ENCODE assay signal across 1 cellular context in the genomic region with DNA sequence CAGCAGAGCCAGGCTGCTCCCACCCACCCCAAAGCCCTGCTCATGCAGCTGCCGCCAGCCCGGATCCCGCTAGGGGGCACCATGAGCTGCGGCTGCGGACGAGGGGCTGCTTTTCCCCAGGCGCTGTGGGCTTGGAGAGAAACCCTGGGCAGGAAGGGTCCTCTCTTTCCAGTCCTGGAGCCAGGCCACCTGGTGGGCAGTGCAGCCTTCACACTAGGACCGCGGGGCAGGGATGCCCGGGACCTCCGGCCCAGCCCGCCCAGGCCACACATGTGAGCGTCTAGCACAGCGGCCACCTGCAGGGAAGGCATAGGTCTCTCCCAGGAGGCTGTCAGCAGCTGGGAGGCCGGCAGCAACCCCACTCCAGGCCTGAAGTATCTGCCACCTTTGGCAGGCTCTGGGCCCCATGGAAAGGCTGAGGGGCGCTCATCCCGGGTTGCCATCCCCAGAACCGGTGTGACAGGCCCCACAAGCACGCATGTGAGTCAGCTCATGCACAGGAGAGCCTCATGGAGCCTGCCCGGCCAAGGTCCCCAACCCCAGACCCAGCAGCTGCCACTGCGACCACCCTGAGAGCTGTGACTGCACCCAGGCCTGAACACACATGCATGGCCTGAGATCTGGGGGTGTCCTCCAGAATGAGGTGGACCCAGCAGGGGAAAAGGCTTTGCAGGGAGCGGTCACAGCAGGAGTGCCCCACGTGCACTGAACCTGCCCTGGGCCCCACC.
A peak's percentile ranks its signal among the peaks of the same experiment; 100 is the strongest.
TF ChIP-seq lines count a peak whose summit lies in the region.

No MANE protein-coding gene starts in this region.

TF ChIP-seq in HepG2, 621 proteins besides CTCF, POLR2A, EP300 and RAD21 (continued from another document):
- TF ChIP-seq, protein P1, sequence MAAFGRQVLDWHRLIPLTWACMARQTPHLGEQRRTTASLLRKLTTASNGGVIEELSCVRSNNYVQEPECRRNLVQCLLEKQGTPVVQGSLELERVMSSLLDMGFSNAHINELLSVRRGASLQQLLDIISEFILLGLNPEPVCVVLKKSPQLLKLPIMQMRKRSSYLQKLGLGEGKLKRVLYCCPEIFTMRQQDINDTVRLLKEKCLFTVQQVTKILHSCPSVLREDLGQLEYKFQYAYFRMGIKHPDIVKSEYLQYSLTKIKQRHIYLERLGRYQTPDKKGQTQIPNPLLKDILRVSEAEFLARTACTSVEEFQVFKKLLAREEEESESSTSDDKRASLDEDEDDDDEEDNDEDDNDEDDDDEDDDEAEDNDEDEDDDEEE (CRISPR knock-in tag; IDR thresholded peaks at IDR 0.05): 0 out of 2 replicates have a peak, but pooled peaks have one; percentile 40
- TF ChIP-seq ERF (CRISPR knock-in tag; IDR thresholded peaks at IDR 0.05) (0 out of 2 replicates have a peak, but pooled peaks have one; percentile 28), SMC3 (IDR thresholded peaks at IDR 0.05; ENCODE audit: low read length) (peak; percentile 48; the same call in 1 of the 2 replicates), LCORL (IDR thresholded peaks at IDR 0.05) (no peak), LCORL (CRISPR knock-in tag; IDR thresholded peaks at IDR 0.05) (0 out of 2 replicates have a peak, but pooled peaks have one; percentile 22), XRCC5 (optimal IDR thresholded peaks at IDR 0.05; ENCODE audit: low read length) (peak; percentile 46), THRA (CRISPR knock-in tag; IDR thresholded peaks at IDR 0.05; ENCODE audit: borderline replicate concordance) (peak; percentile 68; the same call in 1 of the 2 replicates), DMAP1 (CRISPR knock-in tag; IDR thresholded peaks at IDR 0.05) (no peak), ZNF891 (CRISPR knock-in tag; IDR thresholded peaks at IDR 0.05) (peak; percentile 28; the same call in 1 of the 2 replicates), STAG1 (CRISPR knock-in tag; IDR thresholded peaks at IDR 0.05) (peak; percentile 93), ZNF350 (CRISPR knock-in tag; IDR thresholded peaks at IDR 0.05; ENCODE audit: borderline replicate concordance, low read depth) (peak; percentile 50; the same call in 1 of the 2 replicates), ZNF629 (CRISPR knock-in tag; conservative IDR thresholded peaks at IDR 0.05) (no peak), ZMYM4 (CRISPR knock-in tag; IDR thresholded peaks at IDR 0.05) (peak; percentile 36; the same call in 1 of the 2 replicates), ZNF317 (CRISPR knock-in tag; IDR thresholded peaks at IDR 0.05) (0 out of 2 replicates have a peak, but pooled peaks have one; percentile 34), RXRB (CRISPR knock-in tag; IDR thresholded peaks at IDR 0.05; ENCODE audit: borderline replicate concordance) (0 out of 2 replicates have a peak, but pooled peaks have one; percentile 29), KDM5B (CRISPR knock-in tag; IDR thresholded peaks at IDR 0.05; ENCODE audit: borderline replicate concordance) (peak; percentile 20; the same call in 1 of the 2 replicates), ZNF646 (CRISPR knock-in tag; IDR thresholded peaks at IDR 0.05) (0 out of 2 replicates have a peak, but pooled peaks have one; percentile 46), ZNF253 (CRISPR knock-in tag; IDR thresholded peaks at IDR 0.05; ENCODE audit: borderline replicate concordance) (no peak), ZNF619 (CRISPR knock-in tag; IDR thresholded peaks at IDR 0.05) (no peak), ZNF878 (CRISPR knock-in tag; IDR thresholded peaks at IDR 0.05) (no peak), ZFP91 (CRISPR knock-in tag; IDR thresholded peaks at IDR 0.05; ENCODE audit: borderline replicate concordance) (peak; percentile 46; the same call in 1 of the 2 replicates), GABPB1 (CRISPR knock-in tag; IDR thresholded peaks at IDR 0.05) (peak; percentile 37; the same call in 1 of the 2 replicates), ZNF788 (CRISPR knock-in tag; IDR thresholded peaks at IDR 0.05; ENCODE audit: borderline replicate concordance) (0 out of 2 replicates have a peak, but pooled peaks have one; percentile 12), ZSCAN31 (CRISPR knock-in tag; IDR thresholded peaks at IDR 0.05; ENCODE audit: low read depth) (0 out of 2 replicates have a peak, but pooled peaks have one; percentile 39), KDM3A (CRISPR knock-in tag; IDR thresholded peaks at IDR 0.05; ENCODE audit: low read depth) (peak; percentile 50; the same call in 1 of the 2 replicates), SATB2 (CRISPR knock-in tag; IDR thresholded peaks at IDR 0.05) (no peak), ZNF768 (CRISPR knock-in tag; IDR thresholded peaks at IDR 0.05) (0 out of 2 replicates have a peak, but pooled peaks have one; percentile 15)
- TF ChIP-seq, protein P2, sequence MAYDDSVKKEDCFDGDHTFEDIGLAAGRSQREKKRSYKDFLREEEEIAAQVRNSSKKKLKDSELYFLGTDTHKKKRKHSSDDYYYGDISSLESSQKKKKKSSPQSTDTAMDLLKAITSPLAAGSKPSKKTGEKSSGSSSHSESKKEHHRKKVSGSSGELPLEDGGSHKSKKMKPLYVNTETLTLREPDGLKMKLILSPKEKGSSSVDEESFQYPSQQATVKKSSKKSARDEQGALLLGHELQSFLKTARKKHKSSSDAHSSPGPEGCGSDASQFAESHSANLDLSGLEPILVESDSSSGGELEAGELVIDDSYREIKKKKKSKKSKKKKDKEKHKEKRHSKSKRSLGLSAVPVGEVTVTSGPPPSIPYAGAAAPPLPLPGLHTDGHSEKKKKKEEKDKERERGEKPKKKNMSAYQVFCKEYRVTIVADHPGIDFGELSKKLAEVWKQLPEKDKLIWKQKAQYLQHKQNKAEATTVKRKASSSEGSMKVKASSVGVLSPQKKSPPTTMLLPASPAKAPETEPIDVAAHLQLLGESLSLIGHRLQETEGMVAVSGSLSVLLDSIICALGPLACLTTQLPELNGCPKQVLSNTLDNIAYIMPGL (CRISPR knock-in tag; IDR thresholded peaks at IDR 0.05; ENCODE audit: borderline replicate concordance in 1 of 2, low read depth in 1 of 2): 0 out of 4 replicates have a peak, but pooled peaks of 1 of the 2 experiments have one; percentile 31
- TF ChIP-seq, protein P3, sequence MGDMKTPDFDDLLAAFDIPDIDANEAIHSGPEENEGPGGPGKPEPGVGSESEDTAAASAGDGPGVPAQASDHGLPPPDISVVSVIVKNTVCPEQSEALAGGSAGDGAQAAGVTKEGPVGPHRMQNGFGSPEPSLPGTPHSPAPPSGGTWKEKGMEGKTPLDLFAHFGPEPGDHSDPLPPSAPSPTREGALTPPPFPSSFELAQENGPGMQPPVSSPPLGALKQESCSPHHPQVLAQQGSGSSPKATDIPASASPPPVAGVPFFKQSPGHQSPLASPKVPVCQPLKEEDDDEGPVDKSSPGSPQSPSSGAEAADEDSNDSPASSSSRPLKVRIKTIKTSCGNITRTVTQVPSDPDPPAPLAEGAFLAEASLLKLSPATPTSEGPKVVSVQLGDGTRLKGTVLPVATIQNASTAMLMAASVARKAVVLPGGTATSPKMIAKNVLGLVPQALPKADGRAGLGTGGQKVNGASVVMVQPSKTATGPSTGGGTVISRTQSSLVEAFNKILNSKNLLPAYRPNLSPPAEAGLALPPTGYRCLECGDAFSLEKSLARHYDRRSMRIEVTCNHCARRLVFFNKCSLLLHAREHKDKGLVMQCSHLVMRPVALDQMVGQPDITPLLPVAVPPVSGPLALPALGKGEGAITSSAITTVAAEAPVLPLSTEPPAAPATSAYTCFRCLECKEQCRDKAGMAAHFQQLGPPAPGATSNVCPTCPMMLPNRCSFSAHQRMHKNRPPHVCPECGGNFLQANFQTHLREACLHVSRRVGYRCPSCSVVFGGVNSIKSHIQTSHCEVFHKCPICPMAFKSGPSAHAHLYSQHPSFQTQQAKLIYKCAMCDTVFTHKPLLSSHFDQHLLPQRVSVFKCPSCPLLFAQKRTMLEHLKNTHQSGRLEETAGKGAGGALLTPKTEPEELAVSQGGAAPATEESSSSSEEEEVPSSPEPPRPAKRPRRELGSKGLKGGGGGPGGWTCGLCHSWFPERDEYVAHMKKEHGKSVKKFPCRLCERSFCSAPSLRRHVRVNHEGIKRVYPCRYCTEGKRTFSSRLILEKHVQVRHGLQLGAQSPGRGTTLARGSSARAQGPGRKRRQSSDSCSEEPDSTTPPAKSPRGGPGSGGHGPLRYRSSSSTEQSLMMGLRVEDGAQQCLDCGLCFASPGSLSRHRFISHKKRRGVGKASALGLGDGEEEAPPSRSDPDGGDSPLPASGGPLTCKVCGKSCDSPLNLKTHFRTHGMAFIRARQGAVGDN (CRISPR knock-in tag; IDR thresholded peaks at IDR 0.05): peak; percentile 55; the same call in 1 of the 2 replicates
- TF ChIP-seq, protein P4, sequence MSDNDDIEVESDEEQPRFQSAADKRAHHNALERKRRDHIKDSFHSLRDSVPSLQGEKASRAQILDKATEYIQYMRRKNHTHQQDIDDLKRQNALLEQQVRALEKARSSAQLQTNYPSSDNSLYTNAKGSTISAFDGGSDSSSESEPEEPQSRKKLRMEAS (IDR thresholded peaks at IDR 0.05): 0 out of 2 replicates have a peak, but pooled peaks have one; percentile 19
- TF ChIP-seq, protein P5, sequence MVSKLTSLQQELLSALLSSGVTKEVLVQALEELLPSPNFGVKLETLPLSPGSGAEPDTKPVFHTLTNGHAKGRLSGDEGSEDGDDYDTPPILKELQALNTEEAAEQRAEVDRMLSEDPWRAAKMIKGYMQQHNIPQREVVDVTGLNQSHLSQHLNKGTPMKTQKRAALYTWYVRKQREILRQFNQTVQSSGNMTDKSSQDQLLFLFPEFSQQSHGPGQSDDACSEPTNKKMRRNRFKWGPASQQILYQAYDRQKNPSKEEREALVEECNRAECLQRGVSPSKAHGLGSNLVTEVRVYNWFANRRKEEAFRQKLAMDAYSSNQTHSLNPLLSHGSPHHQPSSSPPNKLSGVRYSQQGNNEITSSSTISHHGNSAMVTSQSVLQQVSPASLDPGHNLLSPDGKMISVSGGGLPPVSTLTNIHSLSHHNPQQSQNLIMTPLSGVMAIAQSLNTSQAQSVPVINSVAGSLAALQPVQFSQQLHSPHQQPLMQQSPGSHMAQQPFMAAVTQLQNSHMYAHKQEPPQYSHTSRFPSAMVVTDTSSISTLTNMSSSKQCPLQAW (CRISPR knock-in tag; IDR thresholded peaks at IDR 0.05): peak; percentile 36; the same call in 1 of the 2 replicates
